Comparison of ENCODE assay signal across 7 cellular contexts in genomic region chr7:39580150-39580874, GRCh38. TPM values are rescaled to one million over a fixed set of nuclear protein-coding genes. Genes with fewer than 3 reads are reported as not detected.
DNase-seq lines count a peak whose midpoint lies in the region; ATAC-seq and TF ChIP-seq lines count a peak whose summit lies in the region.

No MANE protein-coding gene starts in this region.

- TF ChIP-seq POLR2A in GM18505 (IDR thresholded peaks at IDR 0.05; ENCODE audit: borderline replicate concordance, extremely low read depth, insufficient read depth, insufficient read length), result no peak

- peak overlapping the region; percentile 6 for H3K27ac Mint-ChIP-seq in T-helper 1 cell treated with Interleukin-12 subunit alpha and Interleukin-12 subunit beta and Interleukin-4 antibody, amounts not matched to agents 30 μg/mL and 1 μg/mL, for 36 hours

- intact Hi-C loops in left ventricle myocardium superior (cut with micrococcal nuclease), result loop anchor here (2.0 kb wide), 1 partner anchor 166 kb away; no protein-coding TSS in a partner anchor
- intact Hi-C loops in sciatic nerve (cut with DNase I), result loop anchor here (10.0 kb wide), 1 partner anchor 164 kb away; no protein-coding TSS in a partner anchor

- H3K9me3 Mint-ChIP-seq in T-helper 1 cell treated with Interleukin-12 subunit alpha and Interleukin-12 subunit beta and Interleukin-4 antibody, amounts not matched to agents 30 μg/mL and 1 μg/mL, for 36 hours, result no peaks in the 10 kb centered on the region

- H3K4me3 Mint-ChIP-seq in T-helper 1 cell treated with Interleukin-12 subunit alpha and Interleukin-12 subunit beta and Interleukin-4 antibody, amounts not matched to agents 30 μg/mL and 1 μg/mL, for 36 hours, result no peak overlapping the region

- peaks cover 1% of the 10 kb centered on the region for H3K36me3 Mint-ChIP-seq in T-helper 1 cell treated with Interleukin-12 subunit alpha and Interleukin-12 subunit beta and Interleukin-4 antibody, amounts not matched to agents 30 μg/mL and 1 μg/mL, for 36 hours (ENCODE audit: low read depth)

- peak; percentile 90 for ATAC-seq in GM18505 (IDR thresholded peaks at IDR 0.05; ENCODE audit: unreplicated experiment)
- ATAC-seq in HG02885 (IDR thresholded peaks at IDR 0.05; ENCODE audit: poor library complexity, unreplicated experiment), result peak; percentile 95
- peak; percentile 92 for ATAC-seq in left ventricle myocardium superior
- peak; percentile 94 for ATAC-seq in sciatic nerve

- H3K4me1 Mint-ChIP-seq in T-helper 1 cell treated with Interleukin-12 subunit alpha and Interleukin-12 subunit beta and Interleukin-4 antibody, amounts not matched to agents 30 μg/mL and 1 μg/mL, for 36 hours (ENCODE audit: low read depth), result peaks cover 12% of the 10 kb centered on the region

- H3K27me3 Mint-ChIP-seq in T-helper 1 cell treated with Interleukin-12 subunit alpha and Interleukin-12 subunit beta and Interleukin-4 antibody, amounts not matched to agents 30 μg/mL and 1 μg/mL, for 36 hours (ENCODE audit: low read depth), result no peaks in the 10 kb centered on the region

- DNase-seq in NCI-H1694 treated with DMSO at 0.1 percent for 48 hours (lab: John Stamatoyannopoulos, UW) (peak; percentile 90), amniotic epithelial cell (ENCODE audit: low read depth) (peak; percentile 89), left ventricle myocardium superior (peak; percentile 66), sciatic nerve (ENCODE audit: low spot score) (peak; percentile 85)

RNA-seq across cellular contexts. Expression of gene YAE1, which starts 14.1 kb away (rescaled TPM):
- total RNA-seq in left ventricle myocardium superior (15.9 TPM), sciatic nerve (23.1 TPM)

RNA-seq across cellular contexts. Expression of gene RALA, which starts 43.1 kb away (rescaled TPM):
- total RNA-seq in left ventricle myocardium superior, result 38.0 TPM
- 35.0 TPM for total RNA-seq in sciatic nerve

Comparison
In these comparisons a context has a peak if more than half of its experiments do, and no peak if none do; other contexts are left out.
1. Peak in every context shown above with its lines: DNase-seq and ATAC-seq.